17 cellular contexts compared by ENCODE assay signal in genomic region chr15:65525622-65526021, GRCh38. TPM values are rescaled to one million over a fixed set of nuclear protein-coding genes. Genes with fewer than 3 reads are reported as not detected.
DNase-seq lines count a peak whose midpoint lies in the region; ATAC-seq, FAIRE-seq and TF ChIP-seq lines count a peak whose summit lies in the region.
"Had no signal": no experiment of that assay in that cellular context is flagged by ENCODE, and none has a peak within 500 bp of the region (broad histone marks: within the 10 kb centered on the region; RNA-seq: fewer than 3 reads in every experiment).

No MANE protein-coding gene starts in this region.

- no peaks in the 10 kb centered on the region for H3K27me3 ChIP-seq in bronchial epithelial cell (ENCODE audit: control insufficient read depth, insufficient read depth, low read length)
- H3K27me3 ChIP-seq: colonic mucosa had no signal

- DNase-seq in NCI-H526 (lab: John Stamatoyannopoulos, UW) (peak; percentile 6 to 45), NCI-H526 treated with DMSO at 0.1 percent for 48 hours (lab: John Stamatoyannopoulos, UW) (no peak), NCI-H226 (peak; percentile 19), bronchial epithelial cell (ENCODE audit: low read depth) (peak; percentile 44), myocyte (ENCODE audit: low read depth) (peak; percentile 23)
- no peak for DNase-seq in activated CD8-positive, alpha-beta memory T cell treated with anti-CD3 and anti-CD28 coated beads, Interleukin-2, amount 50 U/mL, for 4 hours
- DNase-seq: ACHN; activated CD4-positive, alpha-beta T cell treated with anti-CD3 and anti-CD28 coated beads, Interleukin-2, amount 50 U/mL, for 4 hours; activated T-cell treated with anti-CD3 and anti-CD28 coated beads, Interleukin-2, amount 50 U/mL, for 72 hours; CD8-positive, alpha-beta memory T cell; colonic mucosa; NCI-H446 treated with DMSO at 0.1 percent for 48 hours; stimulated activated naive CD8-positive, alpha-beta T cell treated with anti-CD3 and anti-CD28 coated beads, Interleukin-15, Interleukin-2, amounts not matched to agents 100 U/mL and 50 U/mL, for 24 hours had no signal

- no peaks in the 10 kb centered on the region for H3K36me3 ChIP-seq in bronchial epithelial cell (ENCODE audit: control insufficient read depth, insufficient read depth, low read length)
- H3K36me3 ChIP-seq: colonic mucosa had no signal

- ATAC-seq in GM18498 (IDR thresholded peaks at IDR 0.05; ENCODE audit: unreplicated experiment) (no peak), HG02840 (IDR thresholded peaks at IDR 0.05; ENCODE audit: low FRiP score, unreplicated experiment) (no peak)
- ATAC-seq: activated T-cell treated with anti-CD3 and anti-CD28 coated beads, Interleukin-2, amount 50 U/mL, for 72 hours; esophagus mucosa; GM23338; stimulated activated naive CD8-positive, alpha-beta T cell treated with anti-CD3 and anti-CD28 coated beads, Interleukin-15, Interleukin-2, amounts not matched to agents 100 U/mL and 50 U/mL, for 24 hours had no signal

- no peak for TF ChIP-seq CTCF in bronchial epithelial cell (IDR thresholded peaks at IDR 0.05; ENCODE audit: insufficient read depth, low read length, severe bottlenecking)

- H3K4me3 ChIP-seq in bronchial epithelial cell (ENCODE audit: low read depth, low read length) = no peak overlapping the region
- H3K4me3 ChIP-seq: colonic mucosa, GM23338 had no signal

- no peak for FAIRE-seq in bronchial epithelial cell (lab: Jason Lieb, UNC)

RNA-seq across cellular contexts. Expression of gene HACD3, which starts 4.6 kb away (rescaled TPM):
- 29.2 and 60.8 TPM in 2 replicates for total RNA-seq in bronchial epithelial cell
- 48.7 and 50.8 TPM in 2 replicates for total RNA-seq in myocyte
- polyA plus RNA-seq in myocyte (2012) = 40.8 TPM

RNA-seq across cellular contexts. Expression of gene DPP8, which starts 8.1 kb away (rescaled TPM):
- total RNA-seq in bronchial epithelial cell (28.4 and 41.9 TPM in 2 replicates), myocyte (43.0 and 50.9 TPM in 2 replicates)
- polyA plus RNA-seq in myocyte (2012) = 16.7 TPM

Comparison
In these comparisons a context has a peak if more than half of its experiments do, and no peak if none do; other contexts are left out.
1. DNase-seq: peak in NCI-H526 (2 of 2), NCI-H226 (single experiment), bronchial epithelial cell (single experiment) and myocyte (single experiment); none in NCI-H526 treated with DMSO at 0.1 percent for 48 hours (single experiment) and activated CD8-positive, alpha-beta memory T cell treated with anti-CD3 and anti-CD28 coated beads, Interleukin-2, amount 50 U/mL, for 4 hours (single experiment).